8 cellular contexts compared by ENCODE assay signal in genomic region chr5:147391781-147392180, GRCh38.
DNase-seq lines count a peak whose midpoint lies in the region; ATAC-seq and TF ChIP-seq lines count a peak whose summit lies in the region.

No MANE protein-coding gene starts in this region.

- no peaks in the 10 kb centered on the region for H3K4me1 Mint-ChIP-seq in activated T-helper 17 cell treated with anti-CD3 and anti-CD28 coated beads, Interleukin-2, amount 50 U/mL, for 72 hours

- H3K27me3 ChIP-seq in SJSA1 (replicated peaks) (no peaks in the 10 kb centered on the region), foreskin keratinocyte (no peaks in the 10 kb centered on the region)

- H3K9me3 Mint-ChIP-seq in activated T-helper 17 cell treated with anti-CD3 and anti-CD28 coated beads, Interleukin-2, amount 50 U/mL, for 72 hours: no peaks in the 10 kb centered on the region

- H3K4me1 ChIP-seq in SJSA1 (replicated peaks) (no peaks in the 10 kb centered on the region), foreskin keratinocyte (no peaks in the 10 kb centered on the region)

- peak; percentile 74 for ATAC-seq in GM19468 (IDR thresholded peaks at IDR 0.05; ENCODE audit: extremely low read depth, unreplicated experiment)
- ATAC-seq in HG03442 (IDR thresholded peaks at IDR 0.05; ENCODE audit: unreplicated experiment): peak; percentile 98
- peak; percentile 96 for ATAC-seq in foreskin keratinocyte
- ATAC-seq in activated T-helper 17 cell treated with anti-CD3 and anti-CD28 coated beads, Interleukin-2, amount 50 U/mL, for 72 hours (replicated peaks): no peak

- peaks cover 36% of the 10 kb centered on the region for H3K36me3 ChIP-seq in SJSA1

- DNase-seq in Daoy (ENCODE audit: low read depth): peak; percentile 86
- peak; percentile 51 to 71 for DNase-seq in SJSA1 (ENCODE audit: low read depth in 1 of 2, low spot score in 2 of 2)
- peak; percentile 40 to 69 for DNase-seq in foreskin keratinocyte
- DNase-seq in renal cortical epithelial cell (ENCODE audit: low read depth): peak; percentile 84
- no peak for DNase-seq in stimulated activated CD4-positive, alpha-beta T cell treated with anti-CD3 and anti-CD28 coated beads, Interleukin-4, amount 100 ng/mL, for 1 hour

- H3K36me3 Mint-ChIP-seq in activated T-helper 17 cell treated with anti-CD3 and anti-CD28 coated beads, Interleukin-2, amount 50 U/mL, for 72 hours (ENCODE audit: low read depth): no peaks in the 10 kb centered on the region

- H3K27ac ChIP-seq in SJSA1 (no peak overlapping the region), foreskin keratinocyte (no peak overlapping the region)

- no peak overlapping the region for H3K27ac Mint-ChIP-seq in activated T-helper 17 cell treated with anti-CD3 and anti-CD28 coated beads, Interleukin-2, amount 50 U/mL, for 72 hours

- peak; percentile 64 for TF ChIP-seq CTCF in foreskin keratinocyte (conservative IDR thresholded peaks at IDR 0.05)

- H3K9me3 ChIP-seq in SJSA1 (replicated peaks): no peaks in the 10 kb centered on the region

- no peak overlapping the region for H3K4me3 Mint-ChIP-seq in activated T-helper 17 cell treated with anti-CD3 and anti-CD28 coated beads, Interleukin-2, amount 50 U/mL, for 72 hours

- H3K27me3 Mint-ChIP-seq in activated T-helper 17 cell treated with anti-CD3 and anti-CD28 coated beads, Interleukin-2, amount 50 U/mL, for 72 hours: peaks cover 22% of the 10 kb centered on the region

- H3K4me3 ChIP-seq in SJSA1: no peak overlapping the region
